Comparison of ENCODE assay signal across 8 cellular contexts in the genomic region with DNA sequence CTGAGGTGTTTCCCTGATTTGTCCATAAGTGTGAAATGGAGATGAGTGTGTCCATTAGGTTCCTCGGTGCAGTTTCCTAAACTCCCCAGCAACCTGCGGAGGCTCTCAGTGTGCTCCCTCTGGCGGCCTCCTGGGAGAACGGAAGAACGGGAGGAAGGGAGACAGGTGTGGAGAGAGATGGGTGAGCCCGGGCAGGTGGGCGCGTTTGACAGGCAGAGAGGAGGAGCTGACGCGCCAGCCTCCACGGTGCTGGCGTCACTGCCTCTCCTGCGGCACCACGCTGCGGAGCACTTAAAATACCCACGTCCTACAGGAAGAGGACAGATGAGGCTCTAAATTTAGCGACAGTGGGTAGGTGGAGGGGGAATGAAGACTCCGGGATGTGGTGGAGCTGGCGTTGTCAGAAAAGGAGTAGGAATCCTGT. TPM values are rescaled to one million over a fixed set of nuclear protein-coding genes. Genes with fewer than 3 reads are reported as not detected.
DNase-seq lines count a peak whose midpoint lies in the region; ATAC-seq, FAIRE-seq and TF ChIP-seq lines count a peak whose summit lies in the region.

No MANE protein-coding gene starts in this region.

- TF ChIP-seq POLR2A in A549 (IDR thresholded peaks at IDR 0.05; ENCODE audit: low read length) (no peak), tibial nerve (IDR thresholded peaks at IDR 0.05) (no peak)

- H3T11ph ChIP-seq in H9 (ENCODE audit: low read length) = no peak overlapping the region

- no peak overlapping the region for H2BK20ac ChIP-seq in H9 (ENCODE audit: low read depth, low read length, poor library complexity, severe bottlenecking)

- H3K79me1 ChIP-seq in H9 (ENCODE audit: insufficient read depth, low read depth, low read length, poor library complexity, severe bottlenecking) = no peaks in the 10 kb centered on the region

- CTCF ChIA-PET in A549 (lab: Yijun Ruan, JAX) = interaction anchor here (0.5 to 6.8 kb wide), 21 partner anchors 9 to 592 kb away, joined by 3 to 75 read pairs (median 3); a partner anchor contains a TSS

- H4K8ac ChIP-seq in H9 (replicated peaks; ENCODE audit: insufficient read length, low read depth, low read length) = no peak overlapping the region

- H4K20me1 ChIP-seq in H9 (ENCODE audit: control insufficient read depth, insufficient read depth, insufficient read length) = no peaks in the 10 kb centered on the region

- H3K9ac ChIP-seq in H9 (ENCODE audit: extremely low read depth, insufficient read length, low read length) (no peak overlapping the region), NT2/D1 (ENCODE audit: insufficient read length, low read depth) (no peak overlapping the region)

- no peak overlapping the region for H3K4ac ChIP-seq in H9 (ENCODE audit: low read depth, low read length)

- POLR2A ChIA-PET in A549 (lab: Yijun Ruan, JAX) = no interaction called here

- TF ChIP-seq CTCF in A549 (IDR thresholded peaks at IDR 0.05) (peak; percentile 45), H9 (conservative IDR thresholded peaks at IDR 0.05) (peak; percentile 80), lung (IDR thresholded peaks at IDR 0.05; ENCODE audit: control extremely low read depth, extremely low read depth) (peak; percentile 10), tibial artery (IDR thresholded peaks at IDR 0.05) (peak; percentile 26 to 30), tibial nerve (IDR thresholded peaks at IDR 0.05) (peak in 2 of 5 experiments; percentile 17 to 36)

- H3K4me2 ChIP-seq in A549 = peak overlapping the region; percentile 64
- peak overlapping the region; percentile 31 for H3K4me2 ChIP-seq in H9 (ENCODE audit: insufficient read depth, insufficient read length, low read length)

- peaks cover 6 to 8% of the 10 kb centered on the region in 2 experiments for H3K4me1 Mint-ChIP-seq in H9

- H3K9me3 Mint-ChIP-seq in H9 = peaks cover 24 to 38% of the 10 kb centered on the region in 2 experiments

- no peak overlapping the region for H2AFZ ChIP-seq in H9 (ENCODE audit: low read length)

- TF ChIP-seq EP300 in A549 (IDR thresholded peaks at IDR 0.05) (no peak), tibial nerve (IDR thresholded peaks at IDR 0.05) (no peak)

- peaks cover 3% of the 10 kb centered on the region for H3K23me2 ChIP-seq in H9 (ENCODE audit: insufficient read length, low read depth, low read length, poor library complexity, severe bottlenecking)

- H3K18ac ChIP-seq in H9 (ENCODE audit: insufficient read length, low read depth, low read length) = no peak overlapping the region

- no peak overlapping the region for H2AK5ac ChIP-seq in H9 (ENCODE audit: insufficient read length, low read length)

- no peak overlapping the region for H4K91ac ChIP-seq in H9 (ENCODE audit: insufficient read length, low read depth, low read length)

- H3K9me3 ChIP-seq in A549 = peaks cover 27% of the 10 kb centered on the region
- peaks cover 18% of the 10 kb centered on the region for H3K9me3 ChIP-seq in H9 (ENCODE audit: control insufficient read depth, low read depth, low read length)
- peaks cover 44% of the 10 kb centered on the region for H3K9me3 ChIP-seq in NT2/D1 (ENCODE audit: insufficient read depth, low read length)
- peaks cover 0 to 3% of the 10 kb centered on the region in 2 donors for H3K9me3 ChIP-seq in lung (ENCODE audit: control insufficient read depth in 2 of 2, insufficient read depth in 1 of 2, low read length in 1 of 2)
- no peaks in the 10 kb centered on the region for H3K9me3 ChIP-seq in tibial artery
- H3K9me3 ChIP-seq in tibial nerve = peaks cover 0 to under 1% (median 0%) of the 10 kb centered on the region in 4 donors

- H3K27ac Mint-ChIP-seq in H9 = no peak overlapping the region

- peak overlapping the region in 1 of 2 experiments; percentile 3; a peak in 1 of 5 replicates for H3K4me3 Mint-ChIP-seq in H9

- no peak overlapping the region for H3K56ac ChIP-seq in H9 (ENCODE audit: insufficient read length, low read depth, low read length)

- no peak for FAIRE-seq in A549 (lab: Jason Lieb, UNC)

- H3K4me3 ChIP-seq in A549 (no peak overlapping the region), NT2/D1 (ENCODE audit: insufficient read length, low read depth) (no peak overlapping the region), lung (no peak overlapping the region), tibial artery (no peak overlapping the region), tibial nerve (no peak overlapping the region)

- H3K14ac ChIP-seq in H9 (ENCODE audit: insufficient read depth, low read length) = no peak overlapping the region

- no peaks in the 10 kb centered on the region for H3K79me2 ChIP-seq in H9 (ENCODE audit: insufficient read depth, low read length)

- H3K27me3 Mint-ChIP-seq in H9 (ENCODE audit: low read depth) = peaks cover 37% of the 10 kb centered on the region

- H3K36me3 Mint-ChIP-seq in H9 (ENCODE audit: insufficient read depth in 1 of 3, low read depth in 3 of 3) = peaks cover 7 to 10% (median 9%) of the 10 kb centered on the region in 3 experiments; a peak in 5 of 7 replicates

- H3K27me3 ChIP-seq in H9 (ENCODE audit: insufficient read depth, low read length) (no peaks in the 10 kb centered on the region), NT2/D1 (ENCODE audit: insufficient read depth, insufficient read length) (peaks cover 6% of the 10 kb centered on the region), lung (ENCODE audit: control insufficient read depth, insufficient read depth) (no peaks in the 10 kb centered on the region), tibial artery (peaks cover 0 to 25% of the 10 kb centered on the region in 2 donors), tibial nerve (peaks cover 0 to 24% of the 10 kb centered on the region in 2 donors)

- H2BK120ac ChIP-seq in H9 (ENCODE audit: low read depth, low read length, poor library complexity, severe bottlenecking) = no peak overlapping the region

- peak in 1 of 2 experiments; percentile 42; a peak in 3 of 5 replicates for TF ChIP-seq RAD21 in A549 (conservative IDR thresholded peaks at IDR 0.05 in 1 of 2, IDR thresholded peaks at IDR 0.05 in 1 of 2)

- intact Hi-C loops in tibial artery (cut with DNase I; ENCODE audit: low total_unique reads) = no loop called here

- 0 out of 3 replicates have a peak, but pooled peaks cover 4% of the 10 kb centered on the region for H3K4me1 ChIP-seq in A549
- H3K4me1 ChIP-seq in H9 (ENCODE audit: insufficient read depth, low read length) = no peaks in the 10 kb centered on the region
- H3K4me1 ChIP-seq in NT2/D1 (ENCODE audit: insufficient read depth, insufficient read length) = peaks cover 4% of the 10 kb centered on the region
- no peaks in the 10 kb centered on the region for H3K4me1 ChIP-seq in lung (ENCODE audit: control insufficient read depth in 2 of 2, insufficient read depth in 2 of 2, low read length in 2 of 2)
- peaks cover 0 to 3% (median 0%) of the 10 kb centered on the region in 4 donors for H3K4me1 ChIP-seq in tibial artery
- H3K4me1 ChIP-seq in tibial nerve = peaks cover 0 to 12% (median 0%) of the 10 kb centered on the region in 4 donors

- H3K23ac ChIP-seq in H9 (ENCODE audit: insufficient read length, low read depth, low read length) = no peak overlapping the region

- H3K36me3 ChIP-seq in NT2/D1 (ENCODE audit: insufficient read depth, insufficient read length, low read length) (peaks cover 8% of the 10 kb centered on the region), lung (ENCODE audit: control insufficient read depth in 2 of 2, insufficient read depth in 2 of 2, low read length in 2 of 2) (peaks cover 0 to 4% of the 10 kb centered on the region in 2 donors), tibial artery (peaks cover 0 to 8% (median 2%) of the 10 kb centered on the region in 3 donors), tibial nerve (peaks cover 0 to 9% (median 0%) of the 10 kb centered on the region in 3 donors)

- no peak overlapping the region; the same call in 1 of the 2 replicates for H2BK15ac ChIP-seq in H9 (ENCODE audit: low read depth, low read length)

- H2BK12ac ChIP-seq in H9 (ENCODE audit: insufficient read length, low read depth, low read length) = no peak overlapping the region

- H4K5ac ChIP-seq in H9 (ENCODE audit: insufficient read length, low read depth, low read length) = no peak overlapping the region

- WGBS in A549 (ENCODE audit: missing lambda C conversion rate) = 6% methylated on average over 19 of the region's 19 CpGs
- no CpG with 5 or more reads among the region's 19 CpGs for WGBS in H9 (ENCODE audit: extremely low coverage, insufficient read length, low lambda C conversion rate)
- 3% methylated on average over 19 of the region's 19 CpGs for WGBS in lung, 2 donors
- WGBS in tibial nerve, 2 donors = 6 to 15% methylated on average over 19 of the region's 19 CpGs

- H3K27ac ChIP-seq in A549 (no peak overlapping the region), H9 (ENCODE audit: insufficient read length, low read depth, low read length) (no peak overlapping the region), lung (ENCODE audit: low read depth in 1 of 2, low read length in 1 of 2) (no peak overlapping the region), tibial artery (no peak overlapping the region), tibial nerve (no peak overlapping the region)

- DNase-seq in A549 (ENCODE audit: low read depth in 1 of 2, low spot score in 1 of 2) (peak; percentile 56 to 66), H9 (peak; percentile 93), NT2/D1 (ENCODE audit: low read depth, low spot score) (peak; percentile 43), lung (ENCODE audit: low spot score) (peak; percentile 52), tibial artery (no peak), tibial nerve (ENCODE audit: low spot score in 2 of 2) (no peak), cerebellar nuclear complex (lab: John Stamatoyannopoulos, UW) (no peak)
- peak; percentile 7 for DNase-seq in central memory CD4-positive, alpha-beta T cell

- ATAC-seq in A549 = peak; percentile 84 to 90
- peak; percentile 70 for ATAC-seq in lung (ENCODE audit: insufficient read depth, low FRiP score)

- no peak overlapping the region for H2BK5ac ChIP-seq in H9 (ENCODE audit: insufficient read length, low read length)

RNA-seq across cellular contexts. Expression of a gene that starts 26.8 kb away (rescaled TPM):
- polyA plus RNA-seq in A549 (2011; rRNA removed) (21.5 and 27.3 TPM in 2 replicates), A549 (2017; fragmentation: RNase III; extraction: RNeasy Plus Mini Kit Qiagen cat#74134 plus additional on column Dnase treatment) (27.1 to 33.1 TPM (median 31.5 TPM) in 3 replicates), lung (10 to 100 TPM; 19.8 to 34.8 TPM)
- 25.0 and 27.9 TPM in 2 replicates for polyA plus RNA-seq in A549 (2012; cell fraction: cytosol; rRNA removed)
- 30.6 and 40.0 TPM in 2 replicates for polyA plus RNA-seq in A549 (2012; cell fraction: nucleus; rRNA removed)
- 25.6 and 27.6 TPM in 2 replicates for polyA minus RNA-seq in A549 (2011; rRNA and poly(A)+ RNA removed)
- total RNA-seq in H9 (2021) (38.1 and 40.5 TPM in 2 replicates), lung (10 to 100 TPM; 52.1 to 59.8 TPM), tibial nerve (10 to 100 TPM; 58.1 to 70.6 (median 65.7) TPM)

RNA-seq across cellular contexts. Expression of a gene that starts 32.5 kb away (rescaled TPM):
- polyA plus RNA-seq in A549 (2011; rRNA removed) (24.9 and 32.7 TPM in 2 replicates), A549 (2017; fragmentation: RNase III; extraction: RNeasy Plus Mini Kit Qiagen cat#74134 plus additional on column Dnase treatment) (17.4 to 22.5 TPM (median 19.3 TPM) in 3 replicates), lung (10 to 100 TPM; 30.8 to 36.3 TPM)
- polyA plus RNA-seq in A549 (2012; cell fraction: cytosol; rRNA removed) = 16.3 and 19.7 TPM in 2 replicates
- polyA plus RNA-seq in A549 (2012; cell fraction: nucleus; rRNA removed) = 222 and 235 TPM in 2 replicates
- polyA minus RNA-seq in A549 (2011; rRNA and poly(A)+ RNA removed) = 18.9 and 26.1 TPM in 2 replicates
- total RNA-seq in H9 (2021) (25.0 and 26.2 TPM in 2 replicates), lung (10 to 100 TPM; 37.8 to 74.2 TPM), tibial nerve (100 to 1,000 TPM in 1 of 4 donors, 10 to 100 TPM in 3; 40.0 to 112 (median 79.6) TPM)

RNA-seq across cellular contexts. Expression of a gene that starts 34.0 kb away (rescaled TPM):
- polyA plus RNA-seq in A549 (2011; rRNA removed) (not detected in 2 replicates), A549 (2017; fragmentation: RNase III; extraction: RNeasy Plus Mini Kit Qiagen cat#74134 plus additional on column Dnase treatment) (0.09 to 0.44 TPM (median 0.25 TPM) in 3 replicates), lung (1 to 10 TPM; 2.0 to 3.3 TPM)
- polyA plus RNA-seq in A549 (2012; cell fraction: cytosol; rRNA removed) = 0.04 TPM in 1 of 2 replicates, not detected in the other
- polyA plus RNA-seq in A549 (2012; cell fraction: nucleus; rRNA removed) = not detected in 2 replicates
- not detected in 2 replicates for polyA minus RNA-seq in A549 (2011; rRNA and poly(A)+ RNA removed)
- total RNA-seq in H9 (2021) (2.1 and 2.7 TPM in 2 replicates), lung (1 to 10 TPM; 1.9 to 2.7 TPM), tibial nerve (1 to 10 TPM in 3 of 4 donors, under 1 TPM in 1; 0.78 to 9.9 (median 2.2) TPM)

RNA-seq across cellular contexts. Expression of a gene that starts 53.7 kb away (rescaled TPM):
- polyA plus RNA-seq in A549 (2011; rRNA removed) = 30.4 and 32.4 TPM in 2 replicates
- 12.2 and 17.4 TPM in 2 replicates for polyA plus RNA-seq in A549 (2012; cell fraction: cytosol; rRNA removed)
- 25.9 and 28.2 TPM in 2 replicates for polyA plus RNA-seq in A549 (2012; cell fraction: nucleus; rRNA removed)
- polyA plus RNA-seq in A549 (2017; fragmentation: RNase III; extraction: RNeasy Plus Mini Kit Qiagen cat#74134 plus additional on column Dnase treatment) = 20.8 to 28.3 TPM (median 25.2 TPM) in 3 replicates
- polyA minus RNA-seq in A549 (2011; rRNA and poly(A)+ RNA removed) = 48.3 and 54.9 TPM in 2 replicates
- total RNA-seq in H9 (2021) = 14.4 and 15.1 TPM in 2 replicates
- 100 to 1,000 TPM; 108 to 116 TPM for total RNA-seq in lung
- 10 to 100 TPM; 60.5 to 65.4 TPM for polyA plus RNA-seq in lung
- 100 to 1,000 TPM; 125 to 214 (median 180) TPM for total RNA-seq in tibial nerve

Comparison
In these comparisons a context has a peak if more than half of its experiments do, and no peak if none do; other contexts are left out.
1. DNase-seq: peak in A549 (2 of 2), H9 (single experiment), NT2/D1 (single experiment), central memory CD4-positive, alpha-beta T cell (single experiment) and lung (single experiment); none in tibial artery (0 of 2), tibial nerve (0 of 2) and cerebellar nuclear complex (0 of 2).